Comparison of ENCODE assay signal across 21 cellular contexts in genomic region chr6:161511455-161512159, GRCh38.
DNase-seq lines count a peak whose midpoint lies in the region; ATAC-seq and TF ChIP-seq lines count a peak whose summit lies in the region.
"Had no signal": no experiment of that assay in that cellular context is flagged by ENCODE, and none has a peak within 500 bp of the region (broad histone marks: within the 10 kb centered on the region; RNA-seq: fewer than 3 reads in every experiment).

No MANE protein-coding gene starts in this region.

- no peak overlapping the region for H3K9ac ChIP-seq in neural cell (ENCODE audit: low read length)

- H3K79me2 ChIP-seq in neural cell (replicated peaks; ENCODE audit: insufficient read depth, low read length) = no peaks in the 10 kb centered on the region

- H2AFZ ChIP-seq in neural cell (ENCODE audit: low read depth, low read length) = no peak overlapping the region

- no peaks in the 10 kb centered on the region for H3K9me3 ChIP-seq in right cardiac atrium (ENCODE audit: control insufficient read depth, low read length)
- H3K9me3 ChIP-seq in left ventricle myocardium inferior (replicated peaks) = no peaks in the 10 kb centered on the region
- no peaks in the 10 kb centered on the region for H3K9me3 ChIP-seq in neural cell (ENCODE audit: low read length)
- H3K9me3 ChIP-seq: BE2C, MG63 had no signal

- no peak overlapping the region for H3K4me2 ChIP-seq in neural cell (ENCODE audit: low read length)

- DNase-seq in right cardiac atrium (no peak), left ventricle myocardium inferior (no peak), cerebellar cortex (ENCODE audit: low spot score) (peak; percentile 51), KG1 (lab: John Stamatoyannopoulos, UW) (no peak), NCI-H82 treated with DMSO at 0.1 percent for 48 hours (lab: John Stamatoyannopoulos, UW; ENCODE audit: unreplicated experiment) (no peak), SHP77 (lab: John Stamatoyannopoulos, UW) (no peak)
- DNase-seq: BE2C; CD8-positive, alpha-beta memory T cell; DMS153; KBM-7; MG63; NCI-H1105 treated with DMSO at 0.1 percent for 48 hours; NCI-H1694; NCI-H2029 treated with DMSO at 0.1 percent for 48 hours; NCI-H524; NCI-H774; NK-92 treated with Interleukin-12 subunit alpha and Interleukin-12 subunit beta, amount 100 ng/mL, for 24 hours; PC-3; SJCRH30 had no signal

- H3K9me2 ChIP-seq in neural cell (ENCODE audit: insufficient read depth, low read length) = no peaks in the 10 kb centered on the region

- H4K20me1 ChIP-seq in neural cell (ENCODE audit: insufficient read depth) = no peaks in the 10 kb centered on the region

- peak; percentile 41 for TF ChIP-seq RAD21 in neural cell (conservative IDR thresholded peaks at IDR 0.05)

- H3K4me3 ChIP-seq in right cardiac atrium (ENCODE audit: low read length) (no peak overlapping the region), left ventricle myocardium inferior (no peak overlapping the region), neural cell (ENCODE audit: low read length) (peak overlapping the region; percentile 10)
- H3K4me3 ChIP-seq: MG63, SJCRH30 had no signal

- peaks cover 4% of the 10 kb centered on the region for H3F3A ChIP-seq in neural cell (ENCODE audit: insufficient read depth, low read length, poor library complexity, severe bottlenecking)

- TF ChIP-seq CTCF in left ventricle myocardium inferior (IDR thresholded peaks at IDR 0.05; ENCODE audit: borderline replicate concordance) = no peak
- no peak for TF ChIP-seq CTCF in neural cell (IDR thresholded peaks at IDR 0.05; ENCODE audit: poor library complexity, severe bottlenecking)

- intact Hi-C loops in right cardiac atrium (cut with DNase I) (no loop called here), left ventricle myocardium inferior (cut with micrococcal nuclease) (no loop called here)

- TF ChIP-seq EP300 in neural cell (conservative IDR thresholded peaks at IDR 0.05; ENCODE audit: poor library complexity, severe bottlenecking) = peak; percentile 79

- 64% methylated on average over 9 of the region's 9 CpGs for WGBS in right cardiac atrium

- H3K4me1 ChIP-seq in right cardiac atrium (ENCODE audit: control insufficient read depth, insufficient read depth, low read length) (no peaks in the 10 kb centered on the region), left ventricle myocardium inferior (peaks cover 9% of the 10 kb centered on the region)
- H3K4me1 ChIP-seq: BE2C had no signal

- H3K36me3 ChIP-seq in left ventricle myocardium inferior (no peaks in the 10 kb centered on the region), neural cell (ENCODE audit: insufficient read depth, low read length) (no peaks in the 10 kb centered on the region)
- H3K36me3 ChIP-seq: BE2C, MG63, SJCRH30 had no signal

- H3K27ac ChIP-seq in right cardiac atrium (ENCODE audit: low read length) (no peak overlapping the region), left ventricle myocardium inferior (replicated peaks) (no peak overlapping the region), neural cell (ENCODE audit: low read length) (peak overlapping the region; percentile 46)
- H3K27ac ChIP-seq: SJCRH30 had no signal

- peak; percentile 41 to 55 for ATAC-seq in right cardiac atrium
- ATAC-seq: PC-3, SK-N-SH treated with all-trans-retinoic acid at 6 μM for 48 hours had no signal

- H3K27me3 ChIP-seq in right cardiac atrium (ENCODE audit: control insufficient read depth, insufficient read depth) (no peaks in the 10 kb centered on the region), left ventricle myocardium inferior (ENCODE audit: low read depth) (no peaks in the 10 kb centered on the region), neural cell (ENCODE audit: insufficient read depth, low read depth, low read length) (no peaks in the 10 kb centered on the region)
- H3K27me3 ChIP-seq: BE2C, MG63, SJCRH30 had no signal

TF ChIP-seq in neural cell, 6 proteins besides CTCF, POLR2A, EP300 and RAD21:
- TF ChIP-seq SMC3 (conservative IDR thresholded peaks at IDR 0.05; ENCODE audit: poor library complexity) (peak; percentile 25), EZH2 (IDR thresholded peaks at IDR 0.05; ENCODE audit: borderline replicate concordance, insufficient read depth, low read length, poor library complexity, severe bottlenecking) (no peak), REST (IDR thresholded peaks at IDR 0.05; ENCODE audit: borderline replicate concordance) (peak; percentile 88), POLR2AphosphoS5 (IDR thresholded peaks at IDR 0.05) (peak; percentile 90), MXI1 (conservative IDR thresholded peaks at IDR 0.05; ENCODE audit: poor library complexity, severe bottlenecking) (peak; percentile 50), TAF1 (IDR thresholded peaks at IDR 0.05; ENCODE audit: low read depth) (no peak)
